In genomic region chr3:39180183-39180545, GRCh38 we compare ENCODE assay signal across 8 cellular contexts. TPM values are rescaled to one million over a fixed set of nuclear protein-coding genes. Genes with fewer than 3 reads are reported as not detected.
DNase-seq lines count a peak whose midpoint lies in the region; ATAC-seq, FAIRE-seq and TF ChIP-seq lines count a peak whose summit lies in the region.

No MANE protein-coding gene starts in this region.

- TF ChIP-seq CTCF in RWPE2 (IDR thresholded peaks at IDR 0.05; ENCODE audit: poor library complexity, severe bottlenecking) = no peak
- no peak for TF ChIP-seq CTCF in prostate gland (IDR thresholded peaks at IDR 0.05)
- no peak for TF ChIP-seq CTCF in D721Med (IDR thresholded peaks at IDR 0.05; ENCODE audit: insufficient read depth, missing control alignments)

- H3K27me3 ChIP-seq in RWPE2 (ENCODE audit: insufficient read depth, poor library complexity, severe bottlenecking) = no peaks in the 10 kb centered on the region
- no peaks in the 10 kb centered on the region for H3K27me3 ChIP-seq in prostate gland (replicated peaks; ENCODE audit: insufficient read depth)

- FAIRE-seq in D721Med (lab: Jason Lieb, UNC) = no peak

- peak overlapping the region; percentile 19 for H3K27ac ChIP-seq in RWPE2 (ENCODE audit: poor library complexity, severe bottlenecking)
- H3K27ac ChIP-seq in prostate gland = peak overlapping the region; percentile 93 to 94

- in situ Hi-C loops in G401 (cut with HindIII; ENCODE audit: low sequenced_read_pairs) = no loop called here

- DNase-seq in G401 (ENCODE audit: low spot score) = peak; percentile 32
- DNase-seq in RWPE2 (ENCODE audit: low spot score) = no peak
- DNase-seq in prostate gland (ENCODE audit: low spot score) = no peak
- no peak for DNase-seq in NCI-H1694 treated with DMSO at 0.1 percent for 48 hours (lab: John Stamatoyannopoulos, UW)
- no peak for DNase-seq in D721Med (ENCODE audit: insufficient read length, low spot score)
- DNase-seq in medulla oblongata (ENCODE audit: extremely low spot score) = no peak
- DNase-seq in NCI-H748 (lab: John Stamatoyannopoulos, UW; ENCODE audit: unreplicated experiment) = no peak

- H3K4me3 ChIP-seq in RWPE2 (ENCODE audit: severe bottlenecking) = peak overlapping the region; percentile 19
- H3K4me3 ChIP-seq in prostate gland = peak overlapping the region in 1 of 2 donors; percentile 11

- ATAC-seq in RWPE2 (ENCODE audit: low read depth) = no peak
- ATAC-seq in esophagus mucosa = peak; percentile 40

- H3K4me1 ChIP-seq in RWPE2 (ENCODE audit: insufficient read depth, poor library complexity, severe bottlenecking) = peaks cover 28% of the 10 kb centered on the region
- peaks cover 4% of the 10 kb centered on the region for H3K4me1 ChIP-seq in prostate gland (replicated peaks)

- intact Hi-C loops in prostate gland (cut with DNase I) = loop anchor here (10.0 kb wide), 1 partner anchor 205 kb away; the partner anchor contains the start of gene SLC25A38

- WGBS in prostate gland = 50% methylated on average over 3 of the region's 3 CpGs

- H3K36me3 ChIP-seq in RWPE2 (ENCODE audit: low read depth) (no peaks in the 10 kb centered on the region), prostate gland (no peaks in the 10 kb centered on the region)

- H3K9me3 ChIP-seq in RWPE2 (ENCODE audit: severe bottlenecking) = no peaks in the 10 kb centered on the region
- no peaks in the 10 kb centered on the region for H3K9me3 ChIP-seq in prostate gland

- TF ChIP-seq POLR2A in prostate gland (IDR thresholded peaks at IDR 0.05) = no peak

RNA-seq across cellular contexts. Expression of gene XIRP1, which starts 12.2 kb away (rescaled TPM):
- not detected in 2 replicates for total RNA-seq in G401 (2014; rRNA removed; shearing (Covaris generic))
- total RNA-seq in esophagus mucosa (not detected), prostate gland (1 to 10 TPM in 1 of 2 donors, under 1 TPM in 1; 0.40 to 2.2 TPM)

RNA-seq across cellular contexts. Expression of gene CSRNP1, which starts 26.8 kb away (rescaled TPM):
- total RNA-seq in G401 (2014; rRNA removed; shearing (Covaris generic)) = 21.5 and 29.1 TPM in 2 replicates
- 15.4 TPM for total RNA-seq in esophagus mucosa
- total RNA-seq in prostate gland = 10 to 100 TPM; 38.4 to 45.9 TPM
